In genomic region chr2:112301973-112302372, GRCh38 we compare ENCODE assay signal across 20 cellular contexts.
"Had no signal": no experiment of that assay in that cellular context is flagged by ENCODE, and none has a peak within 500 bp of the region (broad histone marks: within the 10 kb centered on the region; RNA-seq: fewer than 3 reads in every experiment).

No MANE protein-coding gene starts in this region.

- H3K27ac ChIP-seq: neutrophil, right atrium auricular region, suprapubic skin, tibial nerve had no signal

- H3K4me1 ChIP-seq: suprapubic skin, tibial nerve had no signal

- H3K27ac Mint-ChIP-seq: dendritic cell treated with granulocyte-macrophage colony-stimulating factor and Interleukin-4, amounts not matched to agents 40 ng/mL and 50 ng/mL, for 4 days; naive thymus-derived CD8-positive, alpha-beta T cell; stimulated activated effector memory CD8-positive, alpha-beta T cell treated with anti-CD3 and anti-CD28 coated beads, Interleukin-12 subunit alpha, Interleukin-12 subunit beta, amount 100 ng/mL, for 72 hours had no signal

- H3K9me3 Mint-ChIP-seq: central memory CD8-positive, alpha-beta T cell; dendritic cell treated with granulocyte-macrophage colony-stimulating factor and Interleukin-4, amounts not matched to agents 40 ng/mL and 50 ng/mL, for 4 days; stimulated activated effector memory CD8-positive, alpha-beta T cell treated with anti-CD3 and anti-CD28 coated beads, Interleukin-12 subunit alpha, Interleukin-12 subunit beta, amount 100 ng/mL, for 72 hours had no signal

- H3K4me3 ChIP-seq: mucosa of descending colon, right atrium auricular region, suprapubic skin, tibial nerve had no signal

- H3K27me3 Mint-ChIP-seq: central memory CD8-positive, alpha-beta T cell; dendritic cell treated with granulocyte-macrophage colony-stimulating factor and Interleukin-4, amounts not matched to agents 40 ng/mL and 50 ng/mL, for 4 days; naive thymus-derived CD8-positive, alpha-beta T cell had no signal

- ATAC-seq: left lobe of liver; mucosa of descending colon; naive thymus-derived CD8-positive, alpha-beta T cell; stimulated activated effector memory CD8-positive, alpha-beta T cell treated with anti-CD3 and anti-CD28 coated beads, Interleukin-12 subunit alpha, Interleukin-12 subunit beta, amount 100 ng/mL, for 72 hours; stimulated activated naive CD8-positive, alpha-beta T cell treated with anti-CD3 and anti-CD28 coated beads, Interleukin-15, Interleukin-2, amounts not matched to agents 100 U/mL and 50 U/mL, for 24 hours had no signal

- H3K9me3 ChIP-seq: mucosa of descending colon, neutrophil, right atrium auricular region, suprapubic skin, tibial nerve had no signal

- H3K36me3 ChIP-seq: right atrium auricular region had no signal

- DNase-seq: erythroblast; foreskin melanocyte; head of caudate nucleus; hippocampal formation; mammary epithelial cell; mucosa of descending colon; naive thymus-derived CD8-positive, alpha-beta T cell; small intestine; stimulated activated CD4-positive, alpha-beta T cell treated with anti-CD3 and anti-CD28 coated beads, Interleukin-12 subunit alpha, Interleukin-12 subunit beta, amount 100 ng/mL, for 4 hours; stimulated activated CD4-positive, alpha-beta T cell treated with anti-CD3 and anti-CD28 coated beads, Interleukin-2, amount 100 ng/mL, for 48 hours; stimulated activated CD8-positive, alpha-beta memory T cell treated with anti-CD3 and anti-CD28 coated beads, Interleukin-4, amount 100 ng/mL, for 48 hours; stimulated activated naive CD8-positive, alpha-beta T cell treated with anti-CD3 and anti-CD28 coated beads, Interleukin-15, Interleukin-2, amounts not matched to agents 100 U/mL and 50 U/mL, for 24 hours had no signal

- H3K4me3 Mint-ChIP-seq: central memory CD8-positive, alpha-beta T cell; dendritic cell treated with granulocyte-macrophage colony-stimulating factor and Interleukin-4, amounts not matched to agents 40 ng/mL and 50 ng/mL, for 4 days; naive thymus-derived CD8-positive, alpha-beta T cell; stimulated activated effector memory CD8-positive, alpha-beta T cell treated with anti-CD3 and anti-CD28 coated beads, Interleukin-12 subunit alpha, Interleukin-12 subunit beta, amount 100 ng/mL, for 72 hours had no signal

- H3K27me3 ChIP-seq: neutrophil, right atrium auricular region, suprapubic skin, tibial nerve had no signal
